ENCODE assay signal across 18 cellular contexts in the genomic region with DNA sequence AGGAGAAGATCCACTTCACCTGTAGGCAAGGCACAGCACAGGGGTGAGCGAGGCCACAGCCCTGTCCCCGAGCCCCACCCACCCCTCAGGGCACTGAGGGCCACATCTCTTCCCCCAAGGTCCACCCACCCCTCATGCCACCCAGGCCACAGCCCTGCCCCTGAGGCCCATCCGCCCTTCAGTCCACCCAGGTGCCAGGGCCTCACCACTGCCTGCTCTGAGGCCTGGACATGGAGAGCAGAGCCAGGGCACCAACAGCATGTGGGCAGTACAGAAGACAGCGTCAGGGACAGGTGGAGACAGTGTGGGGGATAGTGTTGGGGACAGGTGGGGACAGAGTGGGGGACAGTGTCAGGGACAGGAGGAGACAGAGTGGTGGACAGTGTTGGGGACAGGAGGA.
"Had no signal": no experiment of that assay in that cellular context is flagged by ENCODE, and none has a peak within 500 bp of the region (broad histone marks: within the 10 kb centered on the region; RNA-seq: fewer than 3 reads in every experiment).

No MANE protein-coding gene starts in this region.

- H3K4me1 ChIP-seq: colonic mucosa, foreskin keratinocyte, neural progenitor cell, testis had no signal

- H3K4me3 Mint-ChIP-seq: immature natural killer cell; natural killer cell treated with Interleukin-12 subunit alpha and Interleukin-12 subunit beta and Interleukin-15 and Interleukin-18, amount 100 ng/mL, for 72 hours; neural progenitor cell; stimulated activated effector memory CD8-positive, alpha-beta T cell treated with anti-CD3 and anti-CD28 coated beads, Interleukin-12 subunit alpha, Interleukin-12 subunit beta, amount 100 ng/mL, for 72 hours; stimulated activated naive CD8-positive, alpha-beta T cell treated with anti-CD3 and anti-CD28 coated beads, Interleukin-15, amount 100 ng/mL, for 72 hours had no signal

- ATAC-seq: foreskin keratinocyte had no signal

- H3K27ac Mint-ChIP-seq: immature natural killer cell; natural killer cell treated with Interleukin-12 subunit alpha and Interleukin-12 subunit beta and Interleukin-15 and Interleukin-18, amount 100 ng/mL, for 72 hours; neural progenitor cell; stimulated activated effector memory CD8-positive, alpha-beta T cell treated with anti-CD3 and anti-CD28 coated beads, Interleukin-12 subunit alpha, Interleukin-12 subunit beta, amount 100 ng/mL, for 72 hours had no signal

- H3K27me3 Mint-ChIP-seq: stimulated activated naive CD8-positive, alpha-beta T cell treated with anti-CD3 and anti-CD28 coated beads, Interleukin-15, amount 100 ng/mL, for 72 hours had no signal

- H3K27ac ChIP-seq: colonic mucosa, foreskin keratinocyte, neural progenitor cell, ovary, right atrium auricular region, testis had no signal

- H3K4me3 ChIP-seq: colonic mucosa, neural progenitor cell, ovary, right atrium auricular region, smooth muscle cell, testis, tibial nerve had no signal

- H3K36me3 ChIP-seq: colonic mucosa, neural progenitor cell, ovary, right atrium auricular region, tibial nerve had no signal

- H3K9me3 ChIP-seq: colonic mucosa, ovary, right atrium auricular region, testis had no signal

- H3K4me1 Mint-ChIP-seq: immature natural killer cell; neural progenitor cell; stimulated activated effector memory CD8-positive, alpha-beta T cell treated with anti-CD3 and anti-CD28 coated beads, Interleukin-12 subunit alpha, Interleukin-12 subunit beta, amount 100 ng/mL, for 72 hours; stimulated activated naive CD8-positive, alpha-beta T cell treated with anti-CD3 and anti-CD28 coated beads, Interleukin-15, amount 100 ng/mL, for 72 hours had no signal

- DNase-seq: cerebellar nuclear complex; colonic mucosa; dermis blood vessel endothelial cell; foreskin keratinocyte; immature natural killer cell; left cardiac atrium; nucleus accumbens; ovary; stimulated activated CD4-positive, alpha-beta T cell treated with anti-CD3 and anti-CD28 coated beads, Interleukin-4, amount 100 ng/mL, for 1 hour; stimulated activated CD8-positive, alpha-beta memory T cell treated with anti-CD3 and anti-CD28 coated beads, Interleukin-4, amount 100 ng/mL, for 48 hours; stimulated activated naive CD8-positive, alpha-beta T cell treated with anti-CD3 and anti-CD28 coated beads, Interleukin-15, amount 100 ng/mL, for 72 hours; testis had no signal

- H3K36me3 Mint-ChIP-seq: immature natural killer cell; stimulated activated effector memory CD8-positive, alpha-beta T cell treated with anti-CD3 and anti-CD28 coated beads, Interleukin-12 subunit alpha, Interleukin-12 subunit beta, amount 100 ng/mL, for 72 hours had no signal

- H3K27me3 ChIP-seq: colonic mucosa, foreskin keratinocyte, neural progenitor cell, ovary, right atrium auricular region, testis, tibial nerve had no signal
